ENCODE assay signal across 10 cellular contexts in genomic region chr5:173310861-173311515, GRCh38. TPM values are rescaled to one million over a fixed set of nuclear protein-coding genes. Genes with fewer than 3 reads are reported as not detected.
DNase-seq lines count a peak whose midpoint lies in the region; ATAC-seq and TF ChIP-seq lines count a peak whose summit lies in the region.
"Had no signal": no experiment of that assay in that cellular context is flagged by ENCODE, and none has a peak within 500 bp of the region (broad histone marks: within the 10 kb centered on the region; RNA-seq: fewer than 3 reads in every experiment).

No MANE protein-coding gene starts in this region.

- WGBS in SK-N-SH (ENCODE audit: low lambda C conversion rate): 56% methylated on average over 8 of the region's 10 CpGs
- 0 to 17% methylated on average over 4 to 6 of the region's 10 CpGs for WGBS in gastroesophageal sphincter (ENCODE audit: low coverage in 1 of 2), 2 donors

- peaks cover 8% of the 10 kb centered on the region for H3F3A ChIP-seq in SK-N-SH (replicated peaks; ENCODE audit: insufficient read depth)

- H3K4me2 ChIP-seq in SK-N-SH: peak overlapping the region; percentile 37; the same call in 1 of the 2 replicates

- POLR2A ChIA-PET in SK-N-SH (lab: Yijun Ruan, JAX): interaction anchor here (0.8 kb wide), 1 partner anchor 13 kb away, joined by 3 read pairs; no protein-coding TSS in a partner anchor

- H3K4me3 ChIP-seq in SK-N-SH (ENCODE audit: low read depth in 2 of 2, low read length in 1 of 2): no peak overlapping the region
- no peak overlapping the region for H3K4me3 ChIP-seq in gastroesophageal sphincter
- no peak overlapping the region for H3K4me3 ChIP-seq in upper lobe of right lung

- H3K27ac ChIP-seq in SK-N-SH (ENCODE audit: low read depth in 2 of 2, low read length in 1 of 2) (no peak overlapping the region), gastroesophageal sphincter (peak overlapping the region; percentile 30 to 80 (median 78)), upper lobe of right lung (peak overlapping the region; percentile 3)

- TF ChIP-seq POLR2A in gastroesophageal sphincter (IDR thresholded peaks at IDR 0.05): no peak

- no peaks in the 10 kb centered on the region for H3K9me3 ChIP-seq in SK-N-SH
- H3K9me3 ChIP-seq in gastroesophageal sphincter: peaks cover 0 to 11% (median 0%) of the 10 kb centered on the region in 3 donors
- H3K9me3 ChIP-seq in upper lobe of right lung: no peaks in the 10 kb centered on the region

- ATAC-seq in gastroesophageal sphincter: peak; percentile 77
- ATAC-seq in omental fat pad (ENCODE audit: low FRiP score): peak; percentile 35
- ATAC-seq in upper lobe of right lung: no peak
- ATAC-seq in GM21576 (IDR thresholded peaks at IDR 0.05; ENCODE audit: unreplicated experiment): no peak

- H3K27me3 ChIP-seq in SK-N-SH (ENCODE audit: insufficient read depth): no peaks in the 10 kb centered on the region
- H3K27me3 ChIP-seq in gastroesophageal sphincter: no peaks in the 10 kb centered on the region
- H3K27me3 ChIP-seq in upper lobe of right lung: no peaks in the 10 kb centered on the region

- DNase-seq in SK-N-SH: no peak
- no peak for DNase-seq in omental fat pad (ENCODE audit: low spot score)
- no peak for DNase-seq in upper lobe of right lung
- no peak for DNase-seq in amniotic stem cell (lab: John Stamatoyannopoulos, UW)
- DNase-seq in HK-2 (ENCODE audit: unreplicated experiment): no peak
- DNase-seq: activated CD4-positive, alpha-beta T cell treated with anti-CD3 and anti-CD28 coated beads, Interleukin-2, amount 50 U/mL, for 4 hours; activated naive CD4-positive, alpha-beta T cell treated with anti-CD3 and anti-CD28 coated beads for 36 hours; NCI-H526 treated with DMSO at 0.1 percent for 48 hours had no signal

- H3K79me2 ChIP-seq in SK-N-SH (ENCODE audit: insufficient read depth): no peaks in the 10 kb centered on the region

- CTCF ChIA-PET in SK-N-SH (lab: Yijun Ruan, JAX): interaction anchor here (8.4 to 10.2 kb wide), 2 partner anchors 17 to 20 kb away, joined by 84 to 105 read pairs; partner anchors contain the start of gene STC2

- H4K20me1 ChIP-seq in SK-N-SH (ENCODE audit: insufficient read depth): no peaks in the 10 kb centered on the region

- TF ChIP-seq CTCF in SK-N-SH (IDR thresholded peaks at IDR 0.05) (no peak), gastroesophageal sphincter (IDR thresholded peaks at IDR 0.05) (no peak), omental fat pad (IDR thresholded peaks at IDR 0.05) (no peak), upper lobe of right lung (IDR thresholded peaks at IDR 0.05) (no peak)

- H3K9ac ChIP-seq in SK-N-SH: no peak overlapping the region

- H3K9me2 ChIP-seq in SK-N-SH: no peaks in the 10 kb centered on the region

- TF ChIP-seq RAD21 in SK-N-SH (IDR thresholded peaks at IDR 0.05; ENCODE audit: low read length): no peak

- H3K36me3 ChIP-seq in SK-N-SH (replicated peaks in 1 of 2; ENCODE audit: control insufficient read depth in 1 of 2, insufficient read depth in 2 of 2, low read length in 1 of 2): no peaks in the 10 kb centered on the region
- no peaks in the 10 kb centered on the region for H3K36me3 ChIP-seq in gastroesophageal sphincter
- H3K36me3 ChIP-seq in upper lobe of right lung: no peaks in the 10 kb centered on the region

- intact Hi-C loops in upper lobe of right lung (cut with DNase I): no loop called here

- peak overlapping the region; percentile 43; the same call in 1 of the 2 replicates for H2AFZ ChIP-seq in SK-N-SH (ENCODE audit: low read depth)

- TF ChIP-seq EP300 in SK-N-SH (IDR thresholded peaks at IDR 0.05; ENCODE audit: borderline replicate concordance in 1 of 2, low read depth in 1 of 2, low read length in 1 of 2): no peak
- no peak for TF ChIP-seq EP300 in gastroesophageal sphincter (IDR thresholded peaks at IDR 0.05)

- H3K4me1 ChIP-seq in SK-N-SH (ENCODE audit: control insufficient read depth in 1 of 2, insufficient read depth in 2 of 2, low read depth in 1 of 2, low read length in 1 of 2) (peaks cover 13 to 17% of the 10 kb centered on the region in 2 experiments; a peak in 3 of 4 replicates), gastroesophageal sphincter (peaks cover 0 to 42% (median 19%) of the 10 kb centered on the region in 3 donors), upper lobe of right lung (peaks cover 4% of the 10 kb centered on the region)

TF ChIP-seq in SK-N-SH, 30 proteins besides CTCF, POLR2A, EP300 and RAD21:
- no peak for TF ChIP-seq ELF1 (IDR thresholded peaks at IDR 0.05)

RNA-seq across cellular contexts. Expression of gene STC2, which starts 17.2 kb away (rescaled TPM):
- 5.9 and 9.1 TPM in 2 replicates for polyA plus RNA-seq in SK-N-SH (2012; rRNA removed)
- 4.7 and 5.4 TPM in 2 replicates for polyA plus RNA-seq in SK-N-SH (2012; cell fraction: cytosol; rRNA removed)
- 6.4 and 6.8 TPM in 2 replicates for polyA plus RNA-seq in SK-N-SH (2012; cell fraction: nucleus; rRNA removed)
- total RNA-seq in gastroesophageal sphincter (100 to 1,000 TPM in 2 of 4 donors, 10 to 100 TPM in 2; 34.1 to 116 (median 84.6) TPM), omental fat pad (10 to 100 TPM; 15.8 to 45.9 (median 29.1) TPM), upper lobe of right lung (4.9 TPM)

Comparison
In these comparisons a context has a peak if more than half of its experiments do, and no peak if none do; other contexts are left out.
1. H3K27ac ChIP-seq: peak in gastroesophageal sphincter (4 of 4) and upper lobe of right lung (single experiment); none in SK-N-SH (0 of 2).
2. ATAC-seq: peak in gastroesophageal sphincter (single experiment) and omental fat pad (single experiment); none in upper lobe of right lung (single experiment) and GM21576 (single experiment).